Comparison of ENCODE assay signal across 9 cellular contexts in the genomic region with DNA sequence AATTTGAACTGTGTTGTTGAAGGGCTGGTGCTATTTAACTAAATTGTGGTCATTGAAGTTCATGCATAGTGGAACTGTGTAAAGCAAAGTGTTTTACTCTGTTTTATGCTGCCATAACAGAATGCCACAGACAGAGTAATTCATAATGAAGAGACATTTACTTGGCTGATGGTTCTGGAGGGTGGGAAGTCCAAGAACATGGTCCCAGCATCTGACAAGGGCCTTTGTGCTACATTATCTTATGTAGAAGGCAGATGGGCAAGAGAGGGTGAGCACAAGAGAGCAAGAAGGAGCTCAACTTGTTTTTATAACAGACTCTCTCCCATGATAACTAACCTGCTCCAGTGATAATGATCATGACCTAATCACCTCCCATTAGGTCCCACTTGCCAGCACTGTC.
"Had no signal": no experiment of that assay in that cellular context is flagged by ENCODE, and none has a peak within 500 bp of the region (broad histone marks: within the 10 kb centered on the region; RNA-seq: fewer than 3 reads in every experiment).

No MANE protein-coding gene starts in this region.

- H3K4me2 ChIP-seq: KMS-11 had no signal

- DNase-seq: GM23248, GOT3, H7, Karpas-422, KBM-7 had no signal

- H3K9me3 ChIP-seq: HAP-1 had no signal

- H2AFZ ChIP-seq: GM23248 had no signal

- H3K27ac ChIP-seq: HL-60, KMS-11 had no signal

- H3K36me3 ChIP-seq: HAP-1 had no signal

- H3K4me1 ChIP-seq: HAP-1 had no signal

- ATAC-seq: HCT116 had no signal

- H3K4me3 ChIP-seq: GM23248, HAP-1 had no signal

- H3K9ac ChIP-seq: GM23248, KMS-11 had no signal
